16 cellular contexts compared by ENCODE assay signal in genomic region chr1:228097333-228098081, GRCh38. TPM values are rescaled to one million over a fixed set of nuclear protein-coding genes. Genes with fewer than 3 reads are reported as not detected.
DNase-seq lines count a peak whose midpoint lies in the region; ATAC-seq, FAIRE-seq and TF ChIP-seq lines count a peak whose summit lies in the region.
"Had no signal": no experiment of that assay in that cellular context is flagged by ENCODE, and none has a peak within 500 bp of the region (broad histone marks: within the 10 kb centered on the region; RNA-seq: fewer than 3 reads in every experiment).

No MANE protein-coding gene starts in this region.

- whole genome bisulfite sequencing in HepG2 (ENCODE audit: low lambda C conversion rate), result 96% methylated on average over 13 of the region's 34 CpGs
- WGBS in stomach, 5 donors, result 82 to 88% (median 87%) methylated on average over 31 to 34 of the region's 34 CpGs

- TF ChIP-seq POLR2A in HepG2 (IDR thresholded peaks at IDR 0.05; ENCODE audit: insufficient read depth in 1 of 2, low read depth in 2 of 2, low read length in 2 of 2) (no peak), stomach (IDR thresholded peaks at IDR 0.05) (no peak), GM18505 (IDR thresholded peaks at IDR 0.05; ENCODE audit: borderline replicate concordance, extremely low read depth, insufficient read depth, insufficient read length) (no peak)

- in situ Hi-C loops in HepG2 (cut with HindIII; ENCODE audit: extremely low pct_ligation_motif_present, low pct_unique_long_range_greater_than_20kb), result no loop called here

- peaks cover 70% of the 10 kb centered on the region for H3K79me2 ChIP-seq in HepG2 (ENCODE audit: insufficient read depth, low read length)

- no peak for ATAC-seq in activated T-cell treated with anti-CD3 and anti-CD28 coated beads, Interleukin-2, amount 50 U/mL, for 72 hours (replicated peaks in 1 of 2)
- ATAC-seq in T-helper 17 cell (no peak), HepG2 (no peak), GM18505 (IDR thresholded peaks at IDR 0.05; ENCODE audit: unreplicated experiment) (no peak)
- ATAC-seq: heart left ventricle, left ventricle myocardium superior had no signal

- no peak overlapping the region for H3K9ac ChIP-seq in HepG2 (ENCODE audit: insufficient read depth, low read depth, low read length)

- BruUV-seq in HepG2 (replicated peaks; lab: Mats Ljungman, UMichigan) (no TSS peak), A673 (replicated peaks; lab: Mats Ljungman, UMichigan) (no TSS peak)

- H3K9me3 ChIP-seq in T-helper 17 cell (ENCODE audit: control insufficient read depth, low read length, poor library complexity, severe bottlenecking) (peaks cover 2% of the 10 kb centered on the region), HepG2 (ENCODE audit: low read length) (peaks cover 23% of the 10 kb centered on the region), stomach (peaks cover 0 to 13% (median 8%) of the 10 kb centered on the region in 4 donors), A673 (ENCODE audit: low read depth, low read length, poor library complexity, severe bottlenecking) (peaks cover 28% of the 10 kb centered on the region)

- CTCF ChIA-PET in HepG2 (lab: Yijun Ruan, JAX; ENCODE audit: low intra/inter-chr PET ratio, low total read pairs), result no interaction called here
- CTCF ChIA-PET in A673 (lab: Charles Lee), result no interaction called here

- peak; percentile 16 to 17 for DNase-seq in activated T-cell treated with anti-CD3 and anti-CD28 coated beads, Interleukin-2, amount 50 U/mL, for 48 hours
- no peak for DNase-seq in activated T-cell treated with anti-CD3 and anti-CD28 coated beads, Interleukin-2, amount 50 U/mL, for 72 hours
- no peak for DNase-seq in T-helper 17 cell
- DNase-seq in HepG2 (ENCODE audit: low spot score), result no peak
- DNase-seq in stomach, result peak; percentile 21
- no peak for DNase-seq in A673 (ENCODE audit: low spot score)
- no peak for DNase-seq in glutamatergic neuron
- DNase-seq: activated CD4-positive, alpha-beta T cell treated with anti-CD3 and anti-CD28 coated beads for 1 hour; activated gamma-delta T cell; left ventricle myocardium superior; NCI-H1105 treated with DMSO at 0.1 percent for 48 hours; NCI-H2227 treated with DMSO at 0.1 percent for 48 hours had no signal

- no peak for TF ChIP-seq EP300 in HepG2 (IDR thresholded peaks at IDR 0.05; ENCODE audit: low read depth in 2 of 2, low read length in 2 of 2)
- no peak for TF ChIP-seq EP300 in HepG2 (CRISPR knock-in tag; IDR thresholded peaks at IDR 0.05; ENCODE audit: borderline replicate concordance)
- no peak for TF ChIP-seq EP300 in stomach (IDR thresholded peaks at IDR 0.05)

- H3K4me1 Mint-ChIP-seq in activated T-cell treated with anti-CD3 and anti-CD28 coated beads, Interleukin-2, amount 50 U/mL, for 72 hours (ENCODE audit: low read depth), result peaks cover 33% of the 10 kb centered on the region
- H3K4me1 Mint-ChIP-seq in T-helper 17 cell, result peaks cover 24% of the 10 kb centered on the region
- no peaks in the 10 kb centered on the region for H3K4me1 Mint-ChIP-seq in glutamatergic neuron (ENCODE audit: low read depth, unreplicated experiment)

- peaks cover 20 to 51% of the 10 kb centered on the region in 2 experiments; a peak in 4 of 5 replicates for H3K36me3 ChIP-seq in HepG2 (replicated peaks in 1 of 2; ENCODE audit: control insufficient read depth in 1 of 2, insufficient read depth in 2 of 2, low read length in 2 of 2)
- H3K36me3 ChIP-seq in stomach, result peaks cover 49 to 71% (median 59%) of the 10 kb centered on the region in 4 donors
- peaks cover 75% of the 10 kb centered on the region for H3K36me3 ChIP-seq in A673 (ENCODE audit: insufficient read depth, low read length, poor library complexity, severe bottlenecking)

- no peaks in the 10 kb centered on the region for H3K27me3 Mint-ChIP-seq in activated T-cell treated with anti-CD3 and anti-CD28 coated beads, Interleukin-2, amount 50 U/mL, for 72 hours (ENCODE audit: low read depth)
- no peaks in the 10 kb centered on the region for H3K27me3 Mint-ChIP-seq in T-helper 17 cell
- H3K27me3 Mint-ChIP-seq in glutamatergic neuron (ENCODE audit: unreplicated experiment), result peaks cover 5% of the 10 kb centered on the region

- intact Hi-C loops in HepG2 (cut with micrococcal nuclease; ENCODE audit: unreplicated experiment), result no loop called here
- intact Hi-C loops in stomach (cut with DNase I; ENCODE audit: low total_unique reads), result loop anchor here (10.0 kb wide), 1 partner anchor 47 kb away; the partner anchor contains the start of genes GJC2 and GUK1
- intact Hi-C loops in A673 (cut with micrococcal nuclease; ENCODE audit: unreplicated experiment), result no loop called here

- no peak overlapping the region for H2AFZ ChIP-seq in HepG2 (ENCODE audit: low read length)

- peaks cover 0 to 7% of the 10 kb centered on the region in 2 donors for H3K9me3 Mint-ChIP-seq in activated T-cell treated with anti-CD3 and anti-CD28 coated beads, Interleukin-2, amount 50 U/mL, for 72 hours
- peaks cover 10% of the 10 kb centered on the region for H3K9me3 Mint-ChIP-seq in glutamatergic neuron (ENCODE audit: unreplicated experiment)

- POLR2A ChIA-PET in HepG2 (lab: Yijun Ruan, JAX) (interaction anchor here (2.4 kb wide), 1 partner anchor 14 kb away, joined by 10 read pairs; no protein-coding TSS in a partner anchor), A673 (lab: Charles Lee; ENCODE audit: low non-redundant PET) (no interaction called here)

- H3K4me2 ChIP-seq in HepG2 (ENCODE audit: low read depth, low read length), result no peak overlapping the region

- H3K27me3 ChIP-seq in HepG2 (ENCODE audit: control insufficient read depth in 1 of 2, insufficient read depth in 2 of 2, low read length in 2 of 2), result no peaks in the 10 kb centered on the region; a peak in 1 of 5 replicates
- H3K27me3 ChIP-seq in stomach, result no peaks in the 10 kb centered on the region
- no peaks in the 10 kb centered on the region for H3K27me3 ChIP-seq in A673 (replicated peaks; ENCODE audit: insufficient read depth, low read depth, low read length, poor library complexity)
- H3K27me3 ChIP-seq: cardiac muscle cell, heart left ventricle had no signal

- TF ChIP-seq CTCF in HepG2 (CRISPR knock-in tag; IDR thresholded peaks at IDR 0.05) (no peak), stomach (IDR thresholded peaks at IDR 0.05) (no peak), A673 (conservative IDR thresholded peaks at IDR 0.05; ENCODE audit: low read depth, low read length) (no peak), glutamatergic neuron (IDR thresholded peaks at IDR 0.05; ENCODE audit: partially characterized antibody, unreplicated experiment) (no peak)

- TF ChIP-seq RAD21 in HepG2 (CRISPR knock-in tag; IDR thresholded peaks at IDR 0.05), result no peak

- FAIRE-seq in HepG2 (lab: Jason Lieb, UNC), result no peak

- H3K27ac ChIP-seq in HepG2 (ENCODE audit: extremely low read length, insufficient read depth, low read length) (no peak overlapping the region), stomach (no peak overlapping the region), A673 (ENCODE audit: low read depth, low read length, poor library complexity, severe bottlenecking) (no peak overlapping the region)
- H3K27ac ChIP-seq: cardiac muscle cell, epithelial cell of prostate, heart left ventricle had no signal

- H3K4me1 ChIP-seq in HepG2 (ENCODE audit: insufficient read depth, low read length), result peaks cover 15% of the 10 kb centered on the region
- H3K4me1 ChIP-seq in stomach, result peaks cover 20 to 66% (median 58%) of the 10 kb centered on the region in 4 donors
- no peaks in the 10 kb centered on the region for H3K4me1 ChIP-seq in A673 (ENCODE audit: insufficient read depth, low read length, poor library complexity, severe bottlenecking)

- H3K4me3 ChIP-seq in HepG2 (replicated peaks in 1 of 3; ENCODE audit: insufficient read depth in 1 of 3, low read depth in 2 of 3, low read length in 3 of 3), result no peak overlapping the region
- no peak overlapping the region for H3K4me3 ChIP-seq in stomach
- H3K4me3 ChIP-seq in A673 (ENCODE audit: low read depth, low read length, poor library complexity, severe bottlenecking), result no peak overlapping the region
- H3K4me3 ChIP-seq: cardiac muscle cell, heart left ventricle had no signal

- H4K20me1 ChIP-seq in HepG2 (ENCODE audit: insufficient read depth, low read length), result peaks cover 82% of the 10 kb centered on the region

- H3K36me3 Mint-ChIP-seq in activated T-cell treated with anti-CD3 and anti-CD28 coated beads, Interleukin-2, amount 50 U/mL, for 72 hours (ENCODE audit: insufficient read depth in 2 of 2), result peaks cover 19 to 37% of the 10 kb centered on the region in 2 donors
- H3K36me3 Mint-ChIP-seq in T-helper 17 cell (ENCODE audit: low read depth) (peaks cover 5% of the 10 kb centered on the region), glutamatergic neuron (ENCODE audit: unreplicated experiment) (peaks cover 18% of the 10 kb centered on the region)

- no peak overlapping the region for H3K27ac Mint-ChIP-seq in activated T-cell treated with anti-CD3 and anti-CD28 coated beads, Interleukin-2, amount 50 U/mL, for 72 hours
- peak overlapping the region; percentile 83 for H3K27ac Mint-ChIP-seq in T-helper 17 cell
- H3K27ac Mint-ChIP-seq in glutamatergic neuron (ENCODE audit: unreplicated experiment), result no peak overlapping the region

- no peak overlapping the region for H3K4me3 Mint-ChIP-seq in activated T-cell treated with anti-CD3 and anti-CD28 coated beads, Interleukin-2, amount 50 U/mL, for 72 hours
- H3K4me3 Mint-ChIP-seq in T-helper 17 cell, result peak overlapping the region; percentile 36
- no peak overlapping the region for H3K4me3 Mint-ChIP-seq in glutamatergic neuron (ENCODE audit: unreplicated experiment)

RNA-seq across cellular contexts. Expression of gene C1orf35, which starts 5.6 kb away (rescaled TPM):
- 10 to 100 TPM; 18.2 to 27.3 TPM for total RNA-seq in activated T-cell treated with anti-CD3 and anti-CD28 coated beads, Interleukin-2, amount 50 U/mL, for 72 hours
- 10 to 100 TPM; 20.9 to 21.6 TPM for total RNA-seq in T-helper 17 cell
- total RNA-seq in HepG2 (2016; rRNA removed; fragmentation: Illumina TruSeq; extraction: Trizol), result 14.2 and 19.3 TPM in 2 replicates
- total RNA-seq in HepG2 (2016; cell fraction: cytosol; rRNA removed; fragmentation: Illumina TruSeq; extraction: Trizol; ENCODE audit: low read depth), result 3.6 and 3.9 TPM in 2 replicates
- 12.7 and 19.3 TPM in 2 replicates for total RNA-seq in HepG2 (2016; cell fraction: insoluble cytoplasmic fraction; rRNA removed; fragmentation: Illumina TruSeq; extraction: Trizol)
- 5.2 and 7.7 TPM in 2 replicates for total RNA-seq in HepG2 (2016; cell fraction: membrane; rRNA removed; fragmentation: Illumina TruSeq; extraction: Trizol)
- 10.2 and 14.8 TPM in 2 replicates for total RNA-seq in HepG2 (2016; cell fraction: nucleus; rRNA removed; fragmentation: Illumina TruSeq; extraction: Trizol)
- 8.1 and 8.8 TPM in 2 replicates for polyA plus RNA-seq in HepG2 (2011; rRNA removed)
- polyA plus RNA-seq in HepG2 (2011; cell fraction: cytosol; rRNA removed), result 5.5 and 9.0 TPM in 2 replicates
- polyA plus RNA-seq in HepG2 (2011; cell fraction: nucleus; rRNA removed), result 34.5 and 36.2 TPM in 2 replicates
- polyA plus RNA-seq in HepG2 (2012), result 6.8 and 7.0 TPM in 2 replicates
- polyA plus RNA-seq in HepG2 (2016; cell fraction: cytosol; fragmentation: Illumina TruSeq; extraction: Trizol; ENCODE audit: low read depth), result 2.9 and 3.3 TPM in 2 replicates
- polyA plus RNA-seq in HepG2 (2016; cell fraction: insoluble cytoplasmic fraction; fragmentation: Illumina TruSeq; extraction: Trizol; ENCODE audit: low read depth), result 14.4 and 15.4 TPM in 2 replicates
- 4.2 TPM in 2 replicates for polyA plus RNA-seq in HepG2 (2016; cell fraction: membrane; fragmentation: Illumina TruSeq; extraction: Trizol; ENCODE audit: low read depth)
- 35.0 and 36.9 TPM in 2 replicates for polyA plus RNA-seq in HepG2 (2016; cell fraction: nucleus; fragmentation: Illumina TruSeq; extraction: Trizol; ENCODE audit: insufficient read depth, low read depth)
- polyA minus RNA-seq in HepG2 (2011; rRNA and poly(A)+ RNA removed; ENCODE audit: low replicate concordance), result 3.9 and 4.2 TPM in 2 replicates
- 1.2 and 2.6 TPM in 2 replicates for polyA minus RNA-seq in HepG2 (2011; cell fraction: cytosol; rRNA and poly(A)+ RNA removed)
- polyA minus RNA-seq in HepG2 (2011; cell fraction: nucleus; rRNA and poly(A)+ RNA removed), result 2.7 and 3.4 TPM in 2 replicates
- total RNA-seq in stomach, result 10 to 100 TPM in 2 of 5 donors, 1 to 10 TPM in 2, under 1 TPM in 1; 0.58 to 94.7 (median 5.0) TPM
- 10 to 100 TPM; 12.8 to 30.5 (median 20.0) TPM for polyA plus RNA-seq in stomach
- total RNA-seq in A673 (2021), result 27.5 and 27.6 TPM in 2 replicates
- 21.9 TPM for total RNA-seq in glutamatergic neuron (ENCODE audit: unreplicated experiment)

RNA-seq across cellular contexts. Expression of gene MRPL55, which starts 11.6 kb away (rescaled TPM):
- 10 to 100 TPM; 36.1 to 36.7 TPM for total RNA-seq in activated T-cell treated with anti-CD3 and anti-CD28 coated beads, Interleukin-2, amount 50 U/mL, for 72 hours
- total RNA-seq in T-helper 17 cell (10 to 100 TPM; 55.2 to 59.9 TPM), HepG2 (2016; rRNA removed; fragmentation: Illumina TruSeq; extraction: Trizol) (92.9 and 97.9 TPM in 2 replicates), stomach (100 to 1,000 TPM in 1 of 5 donors, 10 to 100 TPM in 4; 18.7 to 101 (median 77.4) TPM), A673 (2021) (60.4 and 70.8 TPM in 2 replicates), glutamatergic neuron (ENCODE audit: unreplicated experiment) (61.5 TPM)
- total RNA-seq in HepG2 (2016; cell fraction: cytosol; rRNA removed; fragmentation: Illumina TruSeq; extraction: Trizol; ENCODE audit: low read depth), result 49.0 and 60.3 TPM in 2 replicates
- total RNA-seq in HepG2 (2016; cell fraction: insoluble cytoplasmic fraction; rRNA removed; fragmentation: Illumina TruSeq; extraction: Trizol), result 86.6 and 104 TPM in 2 replicates
- 54.0 and 72.4 TPM in 2 replicates for total RNA-seq in HepG2 (2016; cell fraction: membrane; rRNA removed; fragmentation: Illumina TruSeq; extraction: Trizol)
- total RNA-seq in HepG2 (2016; cell fraction: nucleus; rRNA removed; fragmentation: Illumina TruSeq; extraction: Trizol), result 52.4 and 56.0 TPM in 2 replicates
- polyA plus RNA-seq in HepG2 (2011; rRNA removed) (58.6 and 74.8 TPM in 2 replicates), stomach (100 to 1,000 TPM; 136 to 158 (median 156) TPM)
- 43.3 and 107 TPM in 2 replicates for polyA plus RNA-seq in HepG2 (2011; cell fraction: cytosol; rRNA removed)
- 195 and 229 TPM in 2 replicates for polyA plus RNA-seq in HepG2 (2011; cell fraction: nucleus; rRNA removed)
- polyA plus RNA-seq in HepG2 (2012), result 31.6 and 40.6 TPM in 2 replicates
- polyA plus RNA-seq in HepG2 (2016; cell fraction: cytosol; fragmentation: Illumina TruSeq; extraction: Trizol; ENCODE audit: low read depth), result 37.6 and 50.2 TPM in 2 replicates
- 96.5 and 99.2 TPM in 2 replicates for polyA plus RNA-seq in HepG2 (2016; cell fraction: insoluble cytoplasmic fraction; fragmentation: Illumina TruSeq; extraction: Trizol; ENCODE audit: low read depth)
- 41.3 and 57.8 TPM in 2 replicates for polyA plus RNA-seq in HepG2 (2016; cell fraction: membrane; fragmentation: Illumina TruSeq; extraction: Trizol; ENCODE audit: low read depth)
- 81.1 and 106 TPM in 2 replicates for polyA plus RNA-seq in HepG2 (2016; cell fraction: nucleus; fragmentation: Illumina TruSeq; extraction: Trizol; ENCODE audit: insufficient read depth, low read depth)
- 52.6 and 85.2 TPM in 2 replicates for polyA minus RNA-seq in HepG2 (2011; rRNA and poly(A)+ RNA removed; ENCODE audit: low replicate concordance)
- 25.1 and 31.5 TPM in 2 replicates for polyA minus RNA-seq in HepG2 (2011; cell fraction: cytosol; rRNA and poly(A)+ RNA removed)
- 29.2 and 32.2 TPM in 2 replicates for polyA minus RNA-seq in HepG2 (2011; cell fraction: nucleus; rRNA and poly(A)+ RNA removed)

RNA-seq across cellular contexts. Expression of gene ARF1, which starts 15.0 kb away (rescaled TPM):
- 100 to 1,000 TPM; 327 to 369 TPM for total RNA-seq in activated T-cell treated with anti-CD3 and anti-CD28 coated beads, Interleukin-2, amount 50 U/mL, for 72 hours
- 100 to 1,000 TPM; 325 to 382 TPM for total RNA-seq in T-helper 17 cell
- 186 and 210 TPM in 2 replicates for total RNA-seq in HepG2 (2016; rRNA removed; fragmentation: Illumina TruSeq; extraction: Trizol)
- 81.7 and 86.1 TPM in 2 replicates for total RNA-seq in HepG2 (2016; cell fraction: cytosol; rRNA removed; fragmentation: Illumina TruSeq; extraction: Trizol; ENCODE audit: low read depth)
- 189 and 192 TPM in 2 replicates for total RNA-seq in HepG2 (2016; cell fraction: insoluble cytoplasmic fraction; rRNA removed; fragmentation: Illumina TruSeq; extraction: Trizol)
- total RNA-seq in HepG2 (2016; cell fraction: membrane; rRNA removed; fragmentation: Illumina TruSeq; extraction: Trizol), result 147 and 149 TPM in 2 replicates
- total RNA-seq in HepG2 (2016; cell fraction: nucleus; rRNA removed; fragmentation: Illumina TruSeq; extraction: Trizol), result 107 and 112 TPM in 2 replicates
- polyA plus RNA-seq in HepG2 (2011; rRNA removed), result 327 and 337 TPM in 2 replicates
- 324 and 458 TPM in 2 replicates for polyA plus RNA-seq in HepG2 (2011; cell fraction: cytosol; rRNA removed)
- 231 and 250 TPM in 2 replicates for polyA plus RNA-seq in HepG2 (2011; cell fraction: nucleus; rRNA removed)
- 231 and 263 TPM in 2 replicates for polyA plus RNA-seq in HepG2 (2012)
- polyA plus RNA-seq in HepG2 (2016; cell fraction: cytosol; fragmentation: Illumina TruSeq; extraction: Trizol; ENCODE audit: low read depth), result 82.3 and 83.9 TPM in 2 replicates
- 300 and 336 TPM in 2 replicates for polyA plus RNA-seq in HepG2 (2016; cell fraction: insoluble cytoplasmic fraction; fragmentation: Illumina TruSeq; extraction: Trizol; ENCODE audit: low read depth)
- 127 and 132 TPM in 2 replicates for polyA plus RNA-seq in HepG2 (2016; cell fraction: membrane; fragmentation: Illumina TruSeq; extraction: Trizol; ENCODE audit: low read depth)
- 254 and 261 TPM in 2 replicates for polyA plus RNA-seq in HepG2 (2016; cell fraction: nucleus; fragmentation: Illumina TruSeq; extraction: Trizol; ENCODE audit: insufficient read depth, low read depth)
- polyA minus RNA-seq in HepG2 (2011; rRNA and poly(A)+ RNA removed; ENCODE audit: low replicate concordance), result 586 and 708 TPM in 2 replicates
- 237 and 248 TPM in 2 replicates for polyA minus RNA-seq in HepG2 (2011; cell fraction: cytosol; rRNA and poly(A)+ RNA removed)
- 85.8 and 86.9 TPM in 2 replicates for polyA minus RNA-seq in HepG2 (2011; cell fraction: nucleus; rRNA and poly(A)+ RNA removed)
- total RNA-seq in stomach, result 100 to 1,000 TPM; 111 to 289 (median 131) TPM
- 100 to 1,000 TPM; 230 to 310 (median 271) TPM for polyA plus RNA-seq in stomach
- 395 and 397 TPM in 2 replicates for total RNA-seq in A673 (2021)
- total RNA-seq in glutamatergic neuron (ENCODE audit: unreplicated experiment), result 222 TPM

RNA-seq across cellular contexts. Expression of gene GUK1, which starts 42.6 kb away (rescaled TPM):
- total RNA-seq in activated T-cell treated with anti-CD3 and anti-CD28 coated beads, Interleukin-2, amount 50 U/mL, for 72 hours, result 100 to 1,000 TPM; 130 to 148 TPM
- total RNA-seq in T-helper 17 cell, result 100 to 1,000 TPM; 233 to 245 TPM
- total RNA-seq in HepG2 (2016; rRNA removed; fragmentation: Illumina TruSeq; extraction: Trizol), result 82.7 and 116 TPM in 2 replicates
- total RNA-seq in HepG2 (2016; cell fraction: cytosol; rRNA removed; fragmentation: Illumina TruSeq; extraction: Trizol; ENCODE audit: low read depth), result 772 and 776 TPM in 2 replicates
- 78.9 and 120 TPM in 2 replicates for total RNA-seq in HepG2 (2016; cell fraction: insoluble cytoplasmic fraction; rRNA removed; fragmentation: Illumina TruSeq; extraction: Trizol)
- 448 and 476 TPM in 2 replicates for total RNA-seq in HepG2 (2016; cell fraction: membrane; rRNA removed; fragmentation: Illumina TruSeq; extraction: Trizol)
- 51.4 and 56.9 TPM in 2 replicates for total RNA-seq in HepG2 (2016; cell fraction: nucleus; rRNA removed; fragmentation: Illumina TruSeq; extraction: Trizol)
- polyA plus RNA-seq in HepG2 (2011; rRNA removed), result 154 and 205 TPM in 2 replicates
- polyA plus RNA-seq in HepG2 (2011; cell fraction: cytosol; rRNA removed), result 228 and 301 TPM in 2 replicates
- 387 and 492 TPM in 2 replicates for polyA plus RNA-seq in HepG2 (2011; cell fraction: nucleus; rRNA removed)
- polyA plus RNA-seq in HepG2 (2012), result 58.4 and 85.4 TPM in 2 replicates
- polyA plus RNA-seq in HepG2 (2016; cell fraction: cytosol; fragmentation: Illumina TruSeq; extraction: Trizol; ENCODE audit: low read depth), result 764 and 775 TPM in 2 replicates
- 78.9 and 87.4 TPM in 2 replicates for polyA plus RNA-seq in HepG2 (2016; cell fraction: insoluble cytoplasmic fraction; fragmentation: Illumina TruSeq; extraction: Trizol; ENCODE audit: low read depth)
- polyA plus RNA-seq in HepG2 (2016; cell fraction: membrane; fragmentation: Illumina TruSeq; extraction: Trizol; ENCODE audit: low read depth), result 402 and 423 TPM in 2 replicates
- polyA plus RNA-seq in HepG2 (2016; cell fraction: nucleus; fragmentation: Illumina TruSeq; extraction: Trizol; ENCODE audit: insufficient read depth, low read depth), result 119 and 120 TPM in 2 replicates
- polyA minus RNA-seq in HepG2 (2011; rRNA and poly(A)+ RNA removed; ENCODE audit: low replicate concordance), result 81.2 and 86.5 TPM in 2 replicates
- 31.2 and 41.7 TPM in 2 replicates for polyA minus RNA-seq in HepG2 (2011; cell fraction: cytosol; rRNA and poly(A)+ RNA removed)
- polyA minus RNA-seq in HepG2 (2011; cell fraction: nucleus; rRNA and poly(A)+ RNA removed), result 52.1 and 60.5 TPM in 2 replicates
- total RNA-seq in stomach, result 100 to 1,000 TPM; 179 to 326 (median 230) TPM
- 100 to 1,000 TPM; 457 to 613 (median 592) TPM for polyA plus RNA-seq in stomach
- 128 and 130 TPM in 2 replicates for total RNA-seq in A673 (2021)
- 128 TPM for total RNA-seq in glutamatergic neuron (ENCODE audit: unreplicated experiment)

RNA-seq across cellular contexts. Expression of gene GJC2, which starts 52.2 kb away (rescaled TPM):
- under 1 TPM; 0.77 to 0.93 TPM for total RNA-seq in activated T-cell treated with anti-CD3 and anti-CD28 coated beads, Interleukin-2, amount 50 U/mL, for 72 hours
- total RNA-seq in T-helper 17 cell (1 to 10 TPM in 1 of 2 donors, under 1 TPM in 1; 0.94 to 1.9 TPM), HepG2 (2016; rRNA removed; fragmentation: Illumina TruSeq; extraction: Trizol) (1.6 and 3.8 TPM in 2 replicates), stomach (10 to 100 TPM in 1 of 5 donors, 1 to 10 TPM in 2, not detected in 2; 1.3 to 26.6 (median 1.7) TPM), A673 (2021) (0.97 and 1.3 TPM in 2 replicates), glutamatergic neuron (ENCODE audit: unreplicated experiment) (3.0 TPM)
- total RNA-seq in HepG2 (2016; cell fraction: cytosol; rRNA removed; fragmentation: Illumina TruSeq; extraction: Trizol; ENCODE audit: low read depth), result 0.79 and 1.0 TPM in 2 replicates
- 1.5 and 3.8 TPM in 2 replicates for total RNA-seq in HepG2 (2016; cell fraction: insoluble cytoplasmic fraction; rRNA removed; fragmentation: Illumina TruSeq; extraction: Trizol)
- 1.4 and 2.0 TPM in 2 replicates for total RNA-seq in HepG2 (2016; cell fraction: membrane; rRNA removed; fragmentation: Illumina TruSeq; extraction: Trizol)
- total RNA-seq in HepG2 (2016; cell fraction: nucleus; rRNA removed; fragmentation: Illumina TruSeq; extraction: Trizol), result 2.3 and 2.4 TPM in 2 replicates
- polyA plus RNA-seq in HepG2 (2011; rRNA removed) (1.6 and 2.5 TPM in 2 replicates), stomach (1 to 10 TPM in 1 of 3 donors, under 1 TPM in 2; 0.46 to 1.8 (median 0.87) TPM)
- 1.4 and 3.3 TPM in 2 replicates for polyA plus RNA-seq in HepG2 (2011; cell fraction: cytosol; rRNA removed)
- 3.1 and 3.8 TPM in 2 replicates for polyA plus RNA-seq in HepG2 (2011; cell fraction: nucleus; rRNA removed)
- polyA plus RNA-seq in HepG2 (2012), result 2.5 and 2.9 TPM in 2 replicates
- 0.48 and 0.51 TPM in 2 replicates for polyA plus RNA-seq in HepG2 (2016; cell fraction: cytosol; fragmentation: Illumina TruSeq; extraction: Trizol; ENCODE audit: low read depth)
- polyA plus RNA-seq in HepG2 (2016; cell fraction: insoluble cytoplasmic fraction; fragmentation: Illumina TruSeq; extraction: Trizol; ENCODE audit: low read depth), result 1.7 and 1.8 TPM in 2 replicates
- 1.2 and 1.3 TPM in 2 replicates for polyA plus RNA-seq in HepG2 (2016; cell fraction: membrane; fragmentation: Illumina TruSeq; extraction: Trizol; ENCODE audit: low read depth)
- polyA plus RNA-seq in HepG2 (2016; cell fraction: nucleus; fragmentation: Illumina TruSeq; extraction: Trizol; ENCODE audit: insufficient read depth, low read depth), result 3.1 and 3.7 TPM in 2 replicates
- polyA minus RNA-seq in HepG2 (2011; rRNA and poly(A)+ RNA removed; ENCODE audit: low replicate concordance), result 0.65 and 7.9 TPM in 2 replicates
- 2.4 and 5.1 TPM in 2 replicates for polyA minus RNA-seq in HepG2 (2011; cell fraction: cytosol; rRNA and poly(A)+ RNA removed)
- 2.4 and 2.7 TPM in 2 replicates for polyA minus RNA-seq in HepG2 (2011; cell fraction: nucleus; rRNA and poly(A)+ RNA removed)

Comparison
In these comparisons a context has a peak if more than half of its experiments do, and no peak if none do; other contexts are left out.
1. DNase-seq: peak in activated T-cell treated with anti-CD3 and anti-CD28 coated beads, Interleukin-2, amount 50 U/mL, for 48 hours (2 of 2) and stomach (single experiment); none in activated T-cell treated with anti-CD3 and anti-CD28 coated beads, Interleukin-2, amount 50 U/mL, for 72 hours (0 of 2), T-helper 17 cell (0 of 3), HepG2 (single experiment), A673 (single experiment) and glutamatergic neuron (single experiment).